22 cellular contexts compared by ENCODE assay signal in the genomic region with DNA sequence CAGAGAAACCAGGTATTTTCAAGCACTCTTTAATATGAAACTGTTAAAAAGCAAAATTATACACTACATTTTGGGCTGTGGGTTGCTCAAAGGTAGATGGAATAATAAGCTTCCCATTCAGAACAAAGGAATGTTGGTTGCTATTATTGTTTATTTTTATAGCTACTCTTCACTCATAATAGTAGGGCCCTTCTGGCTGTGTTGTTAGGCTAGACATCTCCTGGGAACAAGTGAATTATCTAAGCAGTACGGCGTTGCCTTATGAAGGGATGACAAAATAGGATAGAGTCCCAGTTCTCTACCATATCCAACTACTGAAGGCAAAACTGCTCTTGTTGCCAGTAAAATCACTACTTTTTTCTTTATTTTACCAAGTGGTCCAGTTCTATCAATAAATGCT. TPM values are rescaled to one million over a fixed set of nuclear protein-coding genes. Genes with fewer than 3 reads are reported as not detected.
DNase-seq lines count a peak whose midpoint lies in the region; TF ChIP-seq lines count a peak whose summit lies in the region.
"Had no signal": no experiment of that assay in that cellular context is flagged by ENCODE, and none has a peak within 500 bp of the region (broad histone marks: within the 10 kb centered on the region; RNA-seq: fewer than 3 reads in every experiment).

No MANE protein-coding gene starts in this region.

- DNase-seq in EH (ENCODE audit: low read depth) (peak; percentile 60), GM04504 (ENCODE audit: low read depth) (peak; percentile 3), amniotic epithelial cell (ENCODE audit: low read depth) (peak; percentile 14), hepatocyte (ENCODE audit: low spot score) (no peak), hypothalamus (lab: John Stamatoyannopoulos, UW) (no peak), SIG-M5 (lab: John Stamatoyannopoulos, UW) (no peak), NCI-H128 (lab: John Stamatoyannopoulos, UW; ENCODE audit: unreplicated experiment) (no peak)
- DNase-seq in stimulated activated CD4-positive, alpha-beta T cell treated with anti-CD3 and anti-CD28 coated beads, Interleukin-4, amount 100 ng/mL, for 24 hours, result no peak
- DNase-seq: ACHN, AML-193, HCEC 1CT, Karpas-422, NCI-H1105, NCI-H187, NCI-H2171, NCI-H526, PC-3, RPMI8226, SHP77 treated with DMSO at 0.1 percent for 48 hours, T-helper 1 cell had no signal

- H3K36me3 ChIP-seq in hepatocyte (replicated peaks; ENCODE audit: insufficient read depth, low read depth), result no peaks in the 10 kb centered on the region

- no peak for TF ChIP-seq CTCF in hepatocyte (IDR thresholded peaks at IDR 0.05; ENCODE audit: poor library complexity)

- peak overlapping the region; percentile 62 for H3K27ac ChIP-seq in hepatocyte
- H3K27ac ChIP-seq: C4-2B had no signal

- no peaks in the 10 kb centered on the region for H4K20me1 ChIP-seq in hepatocyte (ENCODE audit: insufficient read depth, poor library complexity, severe bottlenecking)

- H3K9me2 ChIP-seq in hepatocyte (replicated peaks; ENCODE audit: insufficient read depth), result no peaks in the 10 kb centered on the region

- peaks cover 19% of the 10 kb centered on the region for H3K4me1 ChIP-seq in hepatocyte (ENCODE audit: insufficient read depth)

- H3K27me3 ChIP-seq in hepatocyte, result no peaks in the 10 kb centered on the region

- no peaks in the 10 kb centered on the region for H3K79me2 ChIP-seq in hepatocyte

- no peaks in the 10 kb centered on the region for H3K9me3 ChIP-seq in hepatocyte (ENCODE audit: low read depth)

- peak overlapping the region; percentile 63 for H3K4me2 ChIP-seq in hepatocyte

- H2AFZ ChIP-seq in hepatocyte, result no peak overlapping the region

- no peak overlapping the region for H3K4me3 ChIP-seq in hepatocyte

- WGBS in hepatocyte (ENCODE audit: low lambda C conversion rate, missing lambda C conversion rate), result 80% methylated on average over 2 of the region's 2 CpGs

RNA-seq across cellular contexts. Expression of a gene that starts 34.2 kb away (rescaled TPM):
- total RNA-seq in hepatocyte, result 70.9 and 88.5 TPM in 2 replicates
- polyA plus RNA-seq in hepatocyte, result 13.7 and 16.1 TPM in 2 replicates
- polyA plus RNA-seq: IgD-negative memory B cell had no signal

Comparison
In these comparisons a context has a peak if more than half of its experiments do, and no peak if none do; other contexts are left out.
1. DNase-seq: peak in EH (single experiment), GM04504 (single experiment) and amniotic epithelial cell (single experiment); none in hepatocyte (single experiment), hypothalamus (0 of 51), SIG-M5 (single experiment), stimulated activated CD4-positive, alpha-beta T cell treated with anti-CD3 and anti-CD28 coated beads, Interleukin-4, amount 100 ng/mL, for 24 hours (single experiment) and NCI-H128 (single experiment).